20 cellular contexts compared by ENCODE assay signal in genomic region chr18:46269275-46269674, GRCh38.
DNase-seq lines count a peak whose midpoint lies in the region; ATAC-seq and TF ChIP-seq lines count a peak whose summit lies in the region.
"Had no signal": no experiment of that assay in that cellular context is flagged by ENCODE, and none has a peak within 500 bp of the region (broad histone marks: within the 10 kb centered on the region; RNA-seq: fewer than 3 reads in every experiment).

No MANE protein-coding gene starts in this region.

- DNase-seq in activated T-cell treated with anti-CD3 and anti-CD28 coated beads, Interleukin-2, amount 50 U/mL, for 72 hours: no peak
- no peak for DNase-seq in activated T-cell treated with anti-CD3 and anti-CD28 coated beads, Interleukin-2, amount 50 U/mL, for 4 hours
- no peak for DNase-seq in activated CD8-positive, alpha-beta T cell treated with anti-CD3 and anti-CD28 coated beads for 36 hours
- DNase-seq in stimulated activated naive CD8-positive, alpha-beta T cell treated with anti-CD3 and anti-CD28 coated beads, Interleukin-15, amount 100 ng/mL, for 72 hours: no peak
- no peak for DNase-seq in NCI-H748 treated with DMSO at 0.1 percent for 48 hours (lab: John Stamatoyannopoulos, UW)
- DNase-seq: EL; GF-D8; KBM-7; NCI-H1436 treated with DMSO at 0.1 percent for 48 hours; NCI-H1930; NCI-H2227 treated with DMSO at 0.1 percent for 48 hours; NCI-H510A treated with DMSO at 0.1 percent for 48 hours; NCI-H774; NK-92 treated with Interleukin-12 subunit alpha and Interleukin-12 subunit beta, amount 100 ng/mL, for 24 hours; SHP77 treated with DMSO at 0.1 percent for 48 hours had no signal

- no peak overlapping the region for H3K4me3 Mint-ChIP-seq in activated T-cell treated with anti-CD3 and anti-CD28 coated beads, Interleukin-2, amount 50 U/mL, for 72 hours
- H3K4me3 Mint-ChIP-seq in activated T-cell treated with anti-CD3 and anti-CD28 coated beads, Interleukin-2, amount 50 U/mL, for 4 hours: no peak overlapping the region
- no peak overlapping the region for H3K4me3 Mint-ChIP-seq in T-helper 1 cell treated with Interleukin-12 subunit alpha and Interleukin-12 subunit beta and Interleukin-4 antibody, amounts not matched to agents 30 μg/mL and 1 μg/mL, for 36 hours
- H3K4me3 Mint-ChIP-seq in activated CD8-positive, alpha-beta T cell treated with anti-CD3 and anti-CD28 coated beads for 36 hours: no peak overlapping the region
- peak overlapping the region; percentile 27 to 29 for H3K4me3 Mint-ChIP-seq in stimulated activated naive CD8-positive, alpha-beta T cell treated with anti-CD3 and anti-CD28 coated beads, Interleukin-15, amount 100 ng/mL, for 72 hours
- H3K4me3 Mint-ChIP-seq: B cell had no signal

- no peaks in the 10 kb centered on the region for H3K9me3 Mint-ChIP-seq in activated T-cell treated with anti-CD3 and anti-CD28 coated beads, Interleukin-2, amount 50 U/mL, for 72 hours
- H3K9me3 Mint-ChIP-seq in activated T-cell treated with anti-CD3 and anti-CD28 coated beads, Interleukin-2, amount 50 U/mL, for 4 hours: no peaks in the 10 kb centered on the region
- H3K9me3 Mint-ChIP-seq in T-helper 1 cell treated with Interleukin-12 subunit alpha and Interleukin-12 subunit beta and Interleukin-4 antibody, amounts not matched to agents 30 μg/mL and 1 μg/mL, for 36 hours: no peaks in the 10 kb centered on the region
- H3K9me3 Mint-ChIP-seq in activated CD8-positive, alpha-beta T cell treated with anti-CD3 and anti-CD28 coated beads for 36 hours: no peaks in the 10 kb centered on the region
- no peaks in the 10 kb centered on the region for H3K9me3 Mint-ChIP-seq in stimulated activated naive CD8-positive, alpha-beta T cell treated with anti-CD3 and anti-CD28 coated beads, Interleukin-15, amount 100 ng/mL, for 72 hours

- H3K27me3 Mint-ChIP-seq in activated T-cell treated with anti-CD3 and anti-CD28 coated beads, Interleukin-2, amount 50 U/mL, for 72 hours (ENCODE audit: low read depth): no peaks in the 10 kb centered on the region
- H3K27me3 Mint-ChIP-seq in activated T-cell treated with anti-CD3 and anti-CD28 coated beads, Interleukin-2, amount 50 U/mL, for 4 hours (ENCODE audit: low read depth): no peaks in the 10 kb centered on the region
- H3K27me3 Mint-ChIP-seq in T-helper 1 cell treated with Interleukin-12 subunit alpha and Interleukin-12 subunit beta and Interleukin-4 antibody, amounts not matched to agents 30 μg/mL and 1 μg/mL, for 36 hours (ENCODE audit: low read depth): no peaks in the 10 kb centered on the region
- no peaks in the 10 kb centered on the region for H3K27me3 Mint-ChIP-seq in activated CD8-positive, alpha-beta T cell treated with anti-CD3 and anti-CD28 coated beads for 36 hours
- no peaks in the 10 kb centered on the region for H3K27me3 Mint-ChIP-seq in stimulated activated naive CD8-positive, alpha-beta T cell treated with anti-CD3 and anti-CD28 coated beads, Interleukin-15, amount 100 ng/mL, for 72 hours
- H3K27me3 Mint-ChIP-seq: B cell had no signal

- POLR2A ChIA-PET in activated CD8-positive, alpha-beta T cell treated with anti-CD3 and anti-CD28 coated beads for 36 hours (lab: Charles Lee): no interaction called here

- H3K4me1 Mint-ChIP-seq in activated T-cell treated with anti-CD3 and anti-CD28 coated beads, Interleukin-2, amount 50 U/mL, for 72 hours (ENCODE audit: low read depth): peaks cover 32% of the 10 kb centered on the region
- peaks cover 21% of the 10 kb centered on the region for H3K4me1 Mint-ChIP-seq in activated T-cell treated with anti-CD3 and anti-CD28 coated beads, Interleukin-2, amount 50 U/mL, for 4 hours (ENCODE audit: low read depth)
- peaks cover 42% of the 10 kb centered on the region for H3K4me1 Mint-ChIP-seq in T-helper 1 cell treated with Interleukin-12 subunit alpha and Interleukin-12 subunit beta and Interleukin-4 antibody, amounts not matched to agents 30 μg/mL and 1 μg/mL, for 36 hours (ENCODE audit: low read depth)
- peaks cover 41% of the 10 kb centered on the region for H3K4me1 Mint-ChIP-seq in activated CD8-positive, alpha-beta T cell treated with anti-CD3 and anti-CD28 coated beads for 36 hours (ENCODE audit: low read depth)
- peaks cover 64% of the 10 kb centered on the region for H3K4me1 Mint-ChIP-seq in stimulated activated naive CD8-positive, alpha-beta T cell treated with anti-CD3 and anti-CD28 coated beads, Interleukin-15, amount 100 ng/mL, for 72 hours

- peak; percentile 26 to 42 for ATAC-seq in activated T-cell treated with anti-CD3 and anti-CD28 coated beads, Interleukin-2, amount 50 U/mL, for 72 hours (replicated peaks in 1 of 2)
- ATAC-seq in activated T-cell treated with anti-CD3 and anti-CD28 coated beads, Interleukin-2, amount 50 U/mL, for 4 hours: no peak
- no peak for ATAC-seq in activated CD8-positive, alpha-beta T cell treated with anti-CD3 and anti-CD28 coated beads for 36 hours
- peak; percentile 44 for ATAC-seq in stimulated activated naive CD8-positive, alpha-beta T cell treated with anti-CD3 and anti-CD28 coated beads, Interleukin-15, amount 100 ng/mL, for 72 hours
- no peak for ATAC-seq in HG03354 (IDR thresholded peaks at IDR 0.05; ENCODE audit: poor library complexity, severe bottlenecking, unreplicated experiment)
- ATAC-seq: A549, HCT116 had no signal

- peak overlapping the region; percentile 68 for H3K27ac Mint-ChIP-seq in activated T-cell treated with anti-CD3 and anti-CD28 coated beads, Interleukin-2, amount 50 U/mL, for 72 hours
- H3K27ac Mint-ChIP-seq in T-helper 1 cell treated with Interleukin-12 subunit alpha and Interleukin-12 subunit beta and Interleukin-4 antibody, amounts not matched to agents 30 μg/mL and 1 μg/mL, for 36 hours: peak overlapping the region; percentile 43
- peak overlapping the region; percentile 19 for H3K27ac Mint-ChIP-seq in activated CD8-positive, alpha-beta T cell treated with anti-CD3 and anti-CD28 coated beads for 36 hours
- peak overlapping the region in 1 of 2 donors; percentile 42 for H3K27ac Mint-ChIP-seq in stimulated activated naive CD8-positive, alpha-beta T cell treated with anti-CD3 and anti-CD28 coated beads, Interleukin-15, amount 100 ng/mL, for 72 hours
- H3K27ac Mint-ChIP-seq: B cell had no signal

- peaks cover 2 to 16% of the 10 kb centered on the region in 2 donors for H3K36me3 Mint-ChIP-seq in activated T-cell treated with anti-CD3 and anti-CD28 coated beads, Interleukin-2, amount 50 U/mL, for 72 hours (ENCODE audit: insufficient read depth in 2 of 2)
- H3K36me3 Mint-ChIP-seq in activated T-cell treated with anti-CD3 and anti-CD28 coated beads, Interleukin-2, amount 50 U/mL, for 4 hours (ENCODE audit: insufficient read depth): peaks cover 25% of the 10 kb centered on the region
- peaks cover 28% of the 10 kb centered on the region for H3K36me3 Mint-ChIP-seq in T-helper 1 cell treated with Interleukin-12 subunit alpha and Interleukin-12 subunit beta and Interleukin-4 antibody, amounts not matched to agents 30 μg/mL and 1 μg/mL, for 36 hours (ENCODE audit: low read depth)
- peaks cover 35% of the 10 kb centered on the region for H3K36me3 Mint-ChIP-seq in activated CD8-positive, alpha-beta T cell treated with anti-CD3 and anti-CD28 coated beads for 36 hours (ENCODE audit: low read depth)

- no peak for TF ChIP-seq CTCF in activated CD8-positive, alpha-beta T cell treated with anti-CD3 and anti-CD28 coated beads for 36 hours (IDR thresholded peaks at IDR 0.05)

- CTCF ChIA-PET in activated CD8-positive, alpha-beta T cell treated with anti-CD3 and anti-CD28 coated beads for 36 hours (lab: Charles Lee): interaction anchor here (1.0 to 3.0 kb wide), 3 partner anchors 12 to 389 kb away, joined by 3 to 12 read pairs (median 11); a partner anchor contains a TSS

- intact Hi-C loops in activated CD8-positive, alpha-beta T cell treated with anti-CD3 and anti-CD28 coated beads for 36 hours (cut with micrococcal nuclease): no loop called here

Comparison
In these comparisons a context has a peak if more than half of its experiments do, and no peak if none do; other contexts are left out.
1. ATAC-seq: peak in activated T-cell treated with anti-CD3 and anti-CD28 coated beads, Interleukin-2, amount 50 U/mL, for 72 hours (2 of 2) and stimulated activated naive CD8-positive, alpha-beta T cell treated with anti-CD3 and anti-CD28 coated beads, Interleukin-15, amount 100 ng/mL, for 72 hours (single experiment); none in activated T-cell treated with anti-CD3 and anti-CD28 coated beads, Interleukin-2, amount 50 U/mL, for 4 hours (0 of 2), activated CD8-positive, alpha-beta T cell treated with anti-CD3 and anti-CD28 coated beads for 36 hours (single experiment) and HG03354 (single experiment).
2. H3K4me3 Mint-ChIP-seq: peak in stimulated activated naive CD8-positive, alpha-beta T cell treated with anti-CD3 and anti-CD28 coated beads, Interleukin-15, amount 100 ng/mL, for 72 hours (2 of 2); none in activated T-cell treated with anti-CD3 and anti-CD28 coated beads, Interleukin-2, amount 50 U/mL, for 72 hours (0 of 2), activated T-cell treated with anti-CD3 and anti-CD28 coated beads, Interleukin-2, amount 50 U/mL, for 4 hours (single experiment), T-helper 1 cell treated with Interleukin-12 subunit alpha and Interleukin-12 subunit beta and Interleukin-4 antibody, amounts not matched to agents 30 μg/mL and 1 μg/mL, for 36 hours (single experiment) and activated CD8-positive, alpha-beta T cell treated with anti-CD3 and anti-CD28 coated beads for 36 hours (single experiment).